1 cellular context compared by ENCODE assay signal in the genomic region with DNA sequence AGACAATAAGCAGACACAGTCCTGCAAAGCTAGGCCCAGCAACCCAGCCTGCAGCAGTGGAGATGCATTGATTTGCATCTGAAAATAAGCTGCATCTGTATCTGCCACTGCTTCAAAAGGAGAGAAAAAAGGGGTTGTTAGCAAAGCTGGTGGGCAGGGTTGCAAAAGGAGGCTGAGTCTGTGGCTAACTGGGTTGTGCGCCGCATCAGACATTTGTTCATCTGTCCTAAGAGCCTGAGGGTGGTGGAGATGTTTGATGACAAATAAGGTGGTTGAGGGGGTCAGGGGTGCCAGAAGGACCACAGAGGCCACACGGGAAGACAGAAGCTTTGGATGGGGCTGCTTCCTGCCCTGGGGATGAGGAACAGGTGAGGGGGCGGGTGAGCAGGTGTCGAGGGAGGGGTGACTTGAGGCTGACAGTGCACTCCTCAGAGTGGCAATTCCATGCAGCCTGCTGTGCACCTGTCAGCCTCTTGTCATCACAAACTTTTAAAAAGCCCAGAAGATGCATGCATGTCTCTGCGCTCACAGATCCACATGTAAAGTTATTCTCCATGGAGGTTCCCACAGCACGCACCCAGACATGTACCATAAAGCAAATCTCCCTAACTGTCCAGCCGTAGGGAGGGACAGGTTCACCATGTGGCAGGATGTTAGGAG.
TF ChIP-seq lines count a peak whose summit lies in the region.

No MANE protein-coding gene starts in this region.

TF ChIP-seq in GM23338, 12 proteins besides CTCF, POLR2A, EP300 and RAD21 (continued from another document):
- TF ChIP-seq, protein P1, sequence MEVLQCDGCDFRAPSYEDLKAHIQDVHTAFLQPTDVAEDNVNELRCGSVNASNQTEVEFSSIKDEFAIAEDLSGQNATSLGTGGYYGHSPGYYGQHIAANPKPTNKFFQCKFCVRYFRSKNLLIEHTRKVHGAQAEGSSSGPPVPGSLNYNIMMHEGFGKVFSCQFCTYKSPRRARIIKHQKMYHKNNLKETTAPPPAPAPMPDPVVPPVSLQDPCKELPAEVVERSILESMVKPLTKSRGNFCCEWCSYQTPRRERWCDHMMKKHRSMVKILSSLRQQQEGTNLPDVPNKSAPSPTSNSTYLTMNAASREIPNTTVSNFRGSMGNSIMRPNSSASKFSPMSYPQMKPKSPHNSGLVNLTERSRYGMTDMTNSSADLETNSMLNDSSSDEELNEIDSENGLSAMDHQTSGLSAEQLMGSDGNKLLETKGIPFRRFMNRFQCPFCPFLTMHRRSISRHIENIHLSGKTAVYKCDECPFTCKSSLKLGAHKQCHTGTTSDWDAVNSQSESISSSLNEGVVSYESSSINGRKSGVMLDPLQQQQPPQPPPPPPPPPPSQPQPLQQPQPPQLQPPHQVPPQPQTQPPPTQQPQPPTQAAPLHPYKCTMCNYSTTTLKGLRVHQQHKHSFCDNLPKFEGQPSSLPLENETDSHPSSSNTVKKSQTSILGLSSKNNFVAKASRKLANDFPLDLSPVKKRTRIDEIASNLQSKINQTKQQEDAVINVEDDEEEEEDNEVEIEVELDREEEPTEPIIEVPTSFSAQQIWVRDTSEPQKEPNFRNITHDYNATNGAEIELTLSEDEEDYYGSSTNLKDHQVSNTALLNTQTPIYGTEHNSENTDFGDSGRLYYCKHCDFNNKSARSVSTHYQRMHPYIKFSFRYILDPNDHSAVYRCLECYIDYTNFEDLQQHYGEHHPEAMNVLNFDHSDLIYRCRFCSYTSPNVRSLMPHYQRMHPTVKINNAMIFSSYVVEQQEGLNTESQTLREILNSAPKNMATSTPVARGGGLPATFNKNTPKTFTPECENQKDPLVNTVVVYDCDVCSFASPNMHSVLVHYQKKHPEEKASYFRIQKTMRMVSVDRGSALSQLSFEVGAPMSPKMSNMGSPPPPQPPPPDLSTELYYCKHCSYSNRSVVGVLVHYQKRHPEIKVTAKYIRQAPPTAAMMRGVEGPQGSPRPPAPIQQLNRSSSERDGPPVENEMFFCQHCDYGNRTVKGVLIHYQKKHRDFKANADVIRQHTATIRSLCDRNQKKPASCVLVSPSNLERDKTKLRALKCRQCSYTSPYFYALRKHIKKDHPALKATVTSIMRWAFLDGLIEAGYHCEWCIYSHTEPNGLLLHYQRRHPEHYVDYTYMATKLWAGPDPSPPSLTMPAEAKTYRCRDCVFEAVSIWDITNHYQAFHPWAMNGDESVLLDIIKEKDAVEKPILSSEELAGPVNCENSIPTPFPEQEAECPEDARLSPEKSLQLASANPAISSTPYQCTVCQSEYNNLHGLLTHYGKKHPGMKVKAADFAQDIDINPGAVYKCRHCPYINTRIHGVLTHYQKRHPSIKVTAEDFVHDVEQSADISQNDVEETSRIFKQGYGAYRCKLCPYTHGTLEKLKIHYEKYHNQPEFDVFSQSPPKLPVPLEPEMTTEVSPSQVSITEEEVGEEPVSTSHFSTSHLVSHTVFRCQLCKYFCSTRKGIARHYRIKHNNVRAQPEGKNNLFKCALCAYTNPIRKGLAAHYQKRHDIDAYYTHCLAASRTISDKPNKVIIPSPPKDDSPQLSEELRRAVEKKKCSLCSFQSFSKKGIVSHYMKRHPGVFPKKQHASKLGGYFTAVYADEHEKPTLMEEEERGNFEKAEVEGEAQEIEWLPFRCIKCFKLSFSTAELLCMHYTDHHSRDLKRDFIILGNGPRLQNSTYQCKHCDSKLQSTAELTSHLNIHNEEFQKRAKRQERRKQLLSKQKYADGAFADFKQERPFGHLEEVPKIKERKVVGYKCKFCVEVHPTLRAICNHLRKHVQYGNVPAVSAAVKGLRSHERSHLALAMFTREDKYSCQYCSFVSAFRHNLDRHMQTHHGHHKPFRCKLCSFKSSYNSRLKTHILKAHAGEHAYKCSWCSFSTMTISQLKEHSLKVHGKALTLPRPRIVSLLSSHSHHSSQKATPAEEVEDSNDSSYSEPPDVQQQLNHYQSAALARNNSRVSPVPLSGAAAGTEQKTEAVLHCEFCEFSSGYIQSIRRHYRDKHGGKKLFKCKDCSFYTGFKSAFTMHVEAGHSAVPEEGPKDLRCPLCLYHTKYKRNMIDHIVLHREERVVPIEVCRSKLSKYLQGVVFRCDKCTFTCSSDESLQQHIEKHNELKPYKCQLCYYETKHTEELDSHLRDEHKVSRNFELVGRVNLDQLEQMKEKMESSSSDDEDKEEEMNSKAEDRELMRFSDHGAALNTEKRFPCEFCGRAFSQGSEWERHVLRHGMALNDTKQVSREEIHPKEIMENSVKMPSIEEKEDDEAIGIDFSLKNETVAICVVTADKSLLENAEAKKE (CRISPR knock-in tag; IDR thresholded peaks at IDR 0.05) = no peak
- TF ChIP-seq EZH2 (IDR thresholded peaks at IDR 0.05; ENCODE audit: low read depth, unreplicated experiment) (no peak), ETS1 (IDR thresholded peaks at IDR 0.05) (no peak), ZNF114 (CRISPR knock-in tag; IDR thresholded peaks at IDR 0.05) (no peak), NANOG (IDR thresholded peaks at IDR 0.05; ENCODE audit: borderline replicate concordance) (no peak), POLR2AphosphoS5 (IDR thresholded peaks at IDR 0.05; ENCODE audit: low read depth) (no peak)
- TF ChIP-seq, protein P2, sequence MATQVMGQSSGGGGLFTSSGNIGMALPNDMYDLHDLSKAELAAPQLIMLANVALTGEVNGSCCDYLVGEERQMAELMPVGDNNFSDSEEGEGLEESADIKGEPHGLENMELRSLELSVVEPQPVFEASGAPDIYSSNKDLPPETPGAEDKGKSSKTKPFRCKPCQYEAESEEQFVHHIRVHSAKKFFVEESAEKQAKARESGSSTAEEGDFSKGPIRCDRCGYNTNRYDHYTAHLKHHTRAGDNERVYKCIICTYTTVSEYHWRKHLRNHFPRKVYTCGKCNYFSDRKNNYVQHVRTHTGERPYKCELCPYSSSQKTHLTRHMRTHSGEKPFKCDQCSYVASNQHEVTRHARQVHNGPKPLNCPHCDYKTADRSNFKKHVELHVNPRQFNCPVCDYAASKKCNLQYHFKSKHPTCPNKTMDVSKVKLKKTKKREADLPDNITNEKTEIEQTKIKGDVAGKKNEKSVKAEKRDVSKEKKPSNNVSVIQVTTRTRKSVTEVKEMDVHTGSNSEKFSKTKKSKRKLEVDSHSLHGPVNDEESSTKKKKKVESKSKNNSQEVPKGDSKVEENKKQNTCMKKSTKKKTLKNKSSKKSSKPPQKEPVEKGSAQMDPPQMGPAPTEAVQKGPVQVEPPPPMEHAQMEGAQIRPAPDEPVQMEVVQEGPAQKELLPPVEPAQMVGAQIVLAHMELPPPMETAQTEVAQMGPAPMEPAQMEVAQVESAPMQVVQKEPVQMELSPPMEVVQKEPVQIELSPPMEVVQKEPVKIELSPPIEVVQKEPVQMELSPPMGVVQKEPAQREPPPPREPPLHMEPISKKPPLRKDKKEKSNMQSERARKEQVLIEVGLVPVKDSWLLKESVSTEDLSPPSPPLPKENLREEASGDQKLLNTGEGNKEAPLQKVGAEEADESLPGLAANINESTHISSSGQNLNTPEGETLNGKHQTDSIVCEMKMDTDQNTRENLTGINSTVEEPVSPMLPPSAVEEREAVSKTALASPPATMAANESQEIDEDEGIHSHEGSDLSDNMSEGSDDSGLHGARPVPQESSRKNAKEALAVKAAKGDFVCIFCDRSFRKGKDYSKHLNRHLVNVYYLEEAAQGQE (IDR thresholded peaks at IDR 0.05; ENCODE audit: unreplicated experiment) = no peak
